ENCODE assay signal across 1 cellular context in genomic region chr11:77449784-77450183, GRCh38.
TF ChIP-seq lines count a peak whose summit lies in the region.

No MANE protein-coding gene starts in this region.

TF ChIP-seq in GM12878, 131 proteins besides CTCF, POLR2A, EP300 and RAD21:
- no peak for TF ChIP-seq SIX5 (IDR thresholded peaks at IDR 0.05; ENCODE audit: low read depth, low read length, severe bottlenecking)
- TF ChIP-seq CREB1 (IDR thresholded peaks at IDR 0.05; ENCODE audit: low read depth): no peak
- no peak for TF ChIP-seq NRF1 (conservative IDR thresholded peaks at IDR 0.05; ENCODE audit: low read depth, low read length)
- TF ChIP-seq FOXM1 (IDR thresholded peaks at IDR 0.05; ENCODE audit: low read depth, low read length): no peak
- TF ChIP-seq ATF7 (IDR thresholded peaks at IDR 0.05; ENCODE audit: low read depth): no peak
- no peak for TF ChIP-seq RB1 (IDR thresholded peaks at IDR 0.05; ENCODE audit: borderline replicate concordance)
- TF ChIP-seq FOS (IDR thresholded peaks at IDR 0.05; ENCODE audit: borderline replicate concordance, extremely low read depth, insufficient read length): no peak
- no peak for TF ChIP-seq MTA3 (IDR thresholded peaks at IDR 0.05; ENCODE audit: borderline replicate concordance, low read length)
- no peak for TF ChIP-seq MLLT1 (IDR thresholded peaks at IDR 0.05)
- no peak for TF ChIP-seq EGR1 (IDR thresholded peaks at IDR 0.05; ENCODE audit: borderline replicate concordance in 1 of 2, low read depth in 2 of 2, low read length in 2 of 2)
